In the genomic region with DNA sequence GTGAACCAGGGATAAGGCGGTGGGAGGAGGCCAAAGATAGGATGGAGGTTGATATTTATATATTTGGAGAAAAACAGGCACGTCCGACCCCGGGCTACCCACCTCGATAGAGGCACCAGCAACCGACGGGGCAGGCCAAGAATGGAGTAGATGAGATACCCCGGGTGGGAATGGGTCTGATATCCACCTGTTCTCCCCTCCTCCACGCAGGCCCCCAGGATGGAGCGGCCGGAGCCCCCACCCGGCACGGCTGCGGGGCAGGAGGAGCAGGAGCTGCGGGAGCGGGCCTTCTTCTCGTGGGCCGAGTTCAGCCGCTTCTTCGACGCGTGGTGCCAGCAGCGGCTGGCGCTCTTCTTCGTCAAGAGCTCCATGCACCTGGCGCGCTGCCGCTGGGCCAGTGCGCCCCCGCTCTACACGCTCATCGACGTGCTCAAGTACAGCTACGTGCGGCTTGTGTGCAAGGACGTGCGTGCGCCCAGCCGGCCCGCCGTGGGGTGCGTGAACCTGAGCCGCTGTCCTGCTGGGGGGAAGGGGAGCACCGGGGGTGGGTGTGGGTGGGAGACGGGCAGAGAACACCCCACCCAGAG, we compare ENCODE assay signal across 2 cellular contexts.
TF ChIP-seq lines count a peak whose summit lies in the region.

No MANE protein-coding gene starts in this region.

TF ChIP-seq in GM23338, 12 proteins besides CTCF, POLR2A, EP300 and RAD21 (continues in another document):
- TF ChIP-seq ZNF114 (CRISPR knock-in tag; IDR thresholded peaks at IDR 0.05) (no peak), ZNF331 (CRISPR knock-in tag; IDR thresholded peaks at IDR 0.05; ENCODE audit: low read depth) (no peak), EZH2 (IDR thresholded peaks at IDR 0.05; ENCODE audit: low read depth, unreplicated experiment) (no peak), JUNB (IDR thresholded peaks at IDR 0.05; ENCODE audit: unreplicated experiment) (no peak), CREB1 (CRISPR knock-in tag; IDR thresholded peaks at IDR 0.05; ENCODE audit: low read depth) (no peak), ZNF462 (CRISPR knock-in tag; IDR thresholded peaks at IDR 0.05) (no peak), REST (IDR thresholded peaks at IDR 0.05; ENCODE audit: unreplicated experiment) (no peak), EZH2phosphoT487 (IDR thresholded peaks at IDR 0.05; ENCODE audit: unreplicated experiment) (no peak), STAT1 (IDR thresholded peaks at IDR 0.05; ENCODE audit: unreplicated experiment) (no peak), POLR2AphosphoS5 (IDR thresholded peaks at IDR 0.05; ENCODE audit: low read depth) (no peak)

TF ChIP-seq in H1, 55 proteins besides CTCF, POLR2A, EP300 and RAD21:
- no peak for TF ChIP-seq EGR1 (IDR thresholded peaks at IDR 0.05; ENCODE audit: borderline replicate concordance, low read depth, low read length)
- no peak for TF ChIP-seq SAP30 (IDR thresholded peaks at IDR 0.05; ENCODE audit: insufficient read depth, insufficient replicate concordance, low read length)
